Comparison of ENCODE assay signal across 24 cellular contexts in the genomic region with DNA sequence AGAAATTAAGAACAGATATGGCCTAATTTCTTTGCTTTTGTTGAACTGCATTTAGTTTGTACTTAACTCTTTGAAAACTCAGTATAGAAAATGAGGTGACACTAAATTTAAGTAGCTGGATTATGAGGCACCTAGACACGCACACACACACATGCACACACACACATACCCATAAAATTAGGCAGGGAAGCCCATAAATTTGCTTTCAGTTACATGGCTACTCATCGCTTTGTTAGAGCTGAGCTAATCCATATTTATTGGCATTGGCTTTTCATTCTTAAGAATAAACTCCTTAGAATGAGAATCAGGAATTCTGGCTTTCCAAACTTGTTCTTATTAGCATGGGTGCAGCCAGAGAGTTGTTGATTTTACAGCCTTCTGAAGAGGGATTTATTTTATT.
"Had no signal": no experiment of that assay in that cellular context is flagged by ENCODE, and none has a peak within 500 bp of the region (broad histone marks: within the 10 kb centered on the region; RNA-seq: fewer than 3 reads in every experiment).

No MANE protein-coding gene starts in this region.

- H3K36me3 ChIP-seq: stomach, suprapubic skin, thoracic aorta, thyroid gland, tibial artery, tibial nerve, transverse colon, upper lobe of left lung, upper lobe of right lung, uterus, vagina had no signal

- H3K9me3 ChIP-seq: stomach, suprapubic skin, testis, thoracic aorta, thyroid gland, tibial artery, tibial nerve, transverse colon, upper lobe of left lung, upper lobe of right lung, uterus, vagina had no signal

- H3K4me1 ChIP-seq: suprapubic skin, testis, thyroid gland, tibial artery, tibial nerve, upper lobe of left lung, upper lobe of right lung, uterus, vagina had no signal

- DNase-seq: stimulated activated CD4-positive, alpha-beta T cell treated with anti-CD3 and anti-CD28 coated beads, Interleukin-2, amount 100 ng/mL, for 48 hours; stimulated activated CD4-positive, alpha-beta T cell treated with anti-CD3 and anti-CD28 coated beads, Interleukin-4, amount 100 ng/mL, for 1 hour; stimulated activated CD4-positive, alpha-beta T cell treated with anti-CD3 and anti-CD28 coated beads, Interleukin-4, amount 100 ng/mL, for 24 hours; stimulated activated CD4-positive, alpha-beta T cell treated with anti-CD3 and anti-CD28 coated beads, Interleukin-4, amount 100 ng/mL, for 4 hours; stimulated activated CD8-positive, alpha-beta memory T cell treated with anti-CD3 and anti-CD28 coated beads, Interleukin-4, amount 100 ng/mL, for 48 hours; stimulated activated naive B cell treated with anti-CD40 and anti-IgM and Interleukin-4, amounts not matched to agents 10 μg/mL and 1 μg/mL and 100 μg/mL, for 72 hours; stimulated activated naive CD4-positive, alpha-beta T cell; stimulated activated naive CD4-positive, alpha-beta T cell treated with Interleukin-2 at 50 U/mL for 16 hours; stimulated activated naive CD8-positive, alpha-beta T cell treated with anti-CD3 and anti-CD28 coated beads, Interleukin-15, amount 100 ng/mL, for 72 hours; stimulated activated naive CD8-positive, alpha-beta T cell treated with anti-CD3 and anti-CD28 coated beads, Interleukin-15, Interleukin-2, amounts not matched to agents 100 U/mL and 50 U/mL, for 24 hours; stomach; substantia nigra; testis; thyroid gland; tibial artery; transverse colon; trophoblast cell; upper lobe of left lung; upper lobe of right lung; uterus had no signal

- H3K27me3 ChIP-seq: stomach, suprapubic skin, testis, thyroid gland, tibial artery, tibial nerve, transverse colon, upper lobe of left lung, upper lobe of right lung, uterus, vagina had no signal

- H3K4me3 ChIP-seq: stomach, suprapubic skin, testis, thoracic aorta, thyroid gland, tibial artery, tibial nerve, transverse colon, upper lobe of left lung, upper lobe of right lung, uterus, vagina had no signal
